23 cellular contexts compared by ENCODE assay signal in genomic region chr13:60788156-60788829, GRCh38.
DNase-seq lines count a peak whose midpoint lies in the region; ATAC-seq, FAIRE-seq and TF ChIP-seq lines count a peak whose summit lies in the region.
"Had no signal": no experiment of that assay in that cellular context is flagged by ENCODE, and none has a peak within 500 bp of the region (broad histone marks: within the 10 kb centered on the region; RNA-seq: fewer than 3 reads in every experiment).

No MANE protein-coding gene starts in this region.

- TF ChIP-seq CTCF in bronchial epithelial cell (IDR thresholded peaks at IDR 0.05; ENCODE audit: insufficient read depth, low read length, severe bottlenecking) (no peak), left ventricle myocardium inferior (IDR thresholded peaks at IDR 0.05; ENCODE audit: borderline replicate concordance) (no peak), WERI-Rb-1 (IDR thresholded peaks at IDR 0.05; ENCODE audit: low read depth, low read length) (no peak)

- WGBS in small intestine, 3 donors, result 67 to 88% (median 86%) methylated on average over 3 of the region's 3 CpGs

- FAIRE-seq in bronchial epithelial cell (lab: Jason Lieb, UNC) (no peak), small intestine (lab: Jason Lieb, UNC) (no peak)
- FAIRE-seq: frontal cortex had no signal

- H3K36me3 Mint-ChIP-seq in activated T-helper 17 cell treated with anti-CD3 and anti-CD28 coated beads, Interleukin-2, amount 50 U/mL, for 72 hours (ENCODE audit: low read depth), result no peaks in the 10 kb centered on the region
- no peaks in the 10 kb centered on the region for H3K36me3 Mint-ChIP-seq in natural killer cell treated with Interleukin-12 subunit alpha and Interleukin-12 subunit beta and Interleukin-15 and Interleukin-18, amount 100 ng/mL, for 72 hours
- H3K36me3 Mint-ChIP-seq: activated CD4-positive, alpha-beta memory T cell treated with anti-CD3 and anti-CD28 coated beads for 36 hours; activated naive CD4-positive, alpha-beta T cell treated with anti-CD3 and anti-CD28 coated beads, Interleukin-2, amount 10 ng/mL, durations not matched to agents 7 days and 5 days had no signal

- H3K27ac ChIP-seq in left ventricle myocardium inferior (replicated peaks) (no peak overlapping the region), small intestine (ENCODE audit: low read depth in 1 of 2, low read length in 1 of 2) (no peak overlapping the region), WERI-Rb-1 (no peak overlapping the region)
- H3K27ac ChIP-seq: ascending aorta, colonic mucosa, thyroid gland had no signal

- H3K9me3 ChIP-seq in left ventricle myocardium inferior (replicated peaks), result no peaks in the 10 kb centered on the region
- H3K9me3 ChIP-seq in small intestine (ENCODE audit: control insufficient read depth, low read depth), result no peaks in the 10 kb centered on the region
- no peaks in the 10 kb centered on the region for H3K9me3 ChIP-seq in WERI-Rb-1 (ENCODE audit: severe bottlenecking)
- H3K9me3 ChIP-seq: ascending aorta, colonic mucosa, thyroid gland had no signal

- H3K4me1 Mint-ChIP-seq in activated T-helper 17 cell treated with anti-CD3 and anti-CD28 coated beads, Interleukin-2, amount 50 U/mL, for 72 hours, result no peaks in the 10 kb centered on the region
- H3K4me1 Mint-ChIP-seq in natural killer cell treated with Interleukin-12 subunit alpha and Interleukin-12 subunit beta and Interleukin-15 and Interleukin-18, amount 100 ng/mL, for 72 hours (ENCODE audit: low read depth in 2 of 2), result no peaks in the 10 kb centered on the region
- H3K4me1 Mint-ChIP-seq: activated B cell treated with CpG ODN at 0.5 μM for 24 hours; activated naive CD4-positive, alpha-beta T cell treated with anti-CD3 and anti-CD28 coated beads, Interleukin-2, amount 10 ng/mL, durations not matched to agents 7 days and 5 days had no signal

- H3K4me1 ChIP-seq in left ventricle myocardium inferior (peaks cover 6% of the 10 kb centered on the region), small intestine (ENCODE audit: control insufficient read depth in 2 of 2, insufficient read depth in 1 of 2, low read depth in 1 of 2, low read length in 1 of 2) (no peaks in the 10 kb centered on the region)
- H3K4me1 ChIP-seq: colonic mucosa, thyroid gland had no signal

- H3K4me3 ChIP-seq in bronchial epithelial cell (ENCODE audit: low read depth, low read length) (no peak overlapping the region), left ventricle myocardium inferior (no peak overlapping the region), small intestine (ENCODE audit: low read depth in 1 of 2, low read length in 2 of 2) (no peak overlapping the region), WERI-Rb-1 (ENCODE audit: low read depth, low read length) (no peak overlapping the region)
- H3K4me3 ChIP-seq: ascending aorta, colonic mucosa, thyroid gland had no signal

- ATAC-seq in activated T-helper 17 cell treated with anti-CD3 and anti-CD28 coated beads, Interleukin-2, amount 50 U/mL, for 72 hours (replicated peaks), result no peak
- ATAC-seq in natural killer cell treated with Interleukin-12 subunit alpha and Interleukin-12 subunit beta and Interleukin-15 and Interleukin-18, amount 100 ng/mL, for 72 hours, result no peak
- ATAC-seq: HCT116 had no signal

- H3K27me3 ChIP-seq in bronchial epithelial cell (ENCODE audit: control insufficient read depth, insufficient read depth, low read length), result no peaks in the 10 kb centered on the region
- no peaks in the 10 kb centered on the region for H3K27me3 ChIP-seq in left ventricle myocardium inferior (ENCODE audit: low read depth)
- no peaks in the 10 kb centered on the region for H3K27me3 ChIP-seq in small intestine (ENCODE audit: control insufficient read depth in 2 of 2, insufficient read depth in 2 of 2, low read length in 2 of 2)
- no peaks in the 10 kb centered on the region for H3K27me3 ChIP-seq in WERI-Rb-1 (ENCODE audit: insufficient read depth, low read depth, severe bottlenecking)
- H3K27me3 ChIP-seq: ascending aorta, colonic mucosa, thyroid gland had no signal

- DNase-seq in NCI-H446 (lab: John Stamatoyannopoulos, UW) (peak; percentile 1 to 5), bronchial epithelial cell (ENCODE audit: low read depth) (peak; percentile 96), left ventricle myocardium inferior (peak; percentile 34), small intestine (peak; percentile 40), WERI-Rb-1 (no peak), NCI-H524 treated with DMSO at 0.1 percent for 48 hours (lab: John Stamatoyannopoulos, UW) (no peak)
- DNase-seq in natural killer cell treated with Interleukin-12 subunit alpha and Interleukin-12 subunit beta and Interleukin-15 and Interleukin-18, amount 100 ng/mL, for 72 hours (ENCODE audit: low spot score), result no peak
- DNase-seq: activated B cell treated with CpG ODN at 0.5 μM for 24 hours; activated CD4-positive, alpha-beta memory T cell treated with anti-CD3 and anti-CD28 coated beads for 36 hours; activated naive CD4-positive, alpha-beta T cell treated with anti-CD3 and anti-CD28 coated beads, Interleukin-2, amount 10 ng/mL, durations not matched to agents 7 days and 5 days; colonic mucosa; DMS79; KBM-7; NCI-H2029 treated with DMSO at 0.1 percent for 48 hours; NCI-H524; retina; SIG-M5; T-helper 2 cell; thyroid gland had no signal

- H3K4me3 Mint-ChIP-seq in activated T-helper 17 cell treated with anti-CD3 and anti-CD28 coated beads, Interleukin-2, amount 50 U/mL, for 72 hours, result no peak overlapping the region
- no peak overlapping the region for H3K4me3 Mint-ChIP-seq in natural killer cell treated with Interleukin-12 subunit alpha and Interleukin-12 subunit beta and Interleukin-15 and Interleukin-18, amount 100 ng/mL, for 72 hours
- H3K4me3 Mint-ChIP-seq: activated B cell treated with CpG ODN at 0.5 μM for 24 hours; activated CD4-positive, alpha-beta memory T cell treated with anti-CD3 and anti-CD28 coated beads for 36 hours; activated naive CD4-positive, alpha-beta T cell treated with anti-CD3 and anti-CD28 coated beads, Interleukin-2, amount 10 ng/mL, durations not matched to agents 7 days and 5 days had no signal

- peaks cover 4% of the 10 kb centered on the region for H3K9me3 Mint-ChIP-seq in activated T-helper 17 cell treated with anti-CD3 and anti-CD28 coated beads, Interleukin-2, amount 50 U/mL, for 72 hours
- peaks cover 7% of the 10 kb centered on the region for H3K9me3 Mint-ChIP-seq in natural killer cell treated with Interleukin-12 subunit alpha and Interleukin-12 subunit beta and Interleukin-15 and Interleukin-18, amount 100 ng/mL, for 72 hours
- H3K9me3 Mint-ChIP-seq: activated B cell treated with CpG ODN at 0.5 μM for 24 hours; activated CD4-positive, alpha-beta memory T cell treated with anti-CD3 and anti-CD28 coated beads for 36 hours; activated naive CD4-positive, alpha-beta T cell treated with anti-CD3 and anti-CD28 coated beads, Interleukin-2, amount 10 ng/mL, durations not matched to agents 7 days and 5 days had no signal

- intact Hi-C loops in left ventricle myocardium inferior (cut with micrococcal nuclease), result no loop called here

- H3K27me3 Mint-ChIP-seq in activated T-helper 17 cell treated with anti-CD3 and anti-CD28 coated beads, Interleukin-2, amount 50 U/mL, for 72 hours, result no peaks in the 10 kb centered on the region
- H3K27me3 Mint-ChIP-seq in natural killer cell treated with Interleukin-12 subunit alpha and Interleukin-12 subunit beta and Interleukin-15 and Interleukin-18, amount 100 ng/mL, for 72 hours, result no peaks in the 10 kb centered on the region
- H3K27me3 Mint-ChIP-seq: activated B cell treated with CpG ODN at 0.5 μM for 24 hours; activated CD4-positive, alpha-beta memory T cell treated with anti-CD3 and anti-CD28 coated beads for 36 hours; activated naive CD4-positive, alpha-beta T cell treated with anti-CD3 and anti-CD28 coated beads, Interleukin-2, amount 10 ng/mL, durations not matched to agents 7 days and 5 days had no signal

- H3K27ac Mint-ChIP-seq in activated T-helper 17 cell treated with anti-CD3 and anti-CD28 coated beads, Interleukin-2, amount 50 U/mL, for 72 hours, result no peak overlapping the region
- no peak overlapping the region for H3K27ac Mint-ChIP-seq in natural killer cell treated with Interleukin-12 subunit alpha and Interleukin-12 subunit beta and Interleukin-15 and Interleukin-18, amount 100 ng/mL, for 72 hours
- H3K27ac Mint-ChIP-seq: activated B cell treated with CpG ODN at 0.5 μM for 24 hours; activated CD4-positive, alpha-beta memory T cell treated with anti-CD3 and anti-CD28 coated beads for 36 hours; activated naive CD4-positive, alpha-beta T cell treated with anti-CD3 and anti-CD28 coated beads, Interleukin-2, amount 10 ng/mL, durations not matched to agents 7 days and 5 days had no signal

- no peaks in the 10 kb centered on the region for H3K36me3 ChIP-seq in bronchial epithelial cell (ENCODE audit: control insufficient read depth, insufficient read depth, low read length)
- no peaks in the 10 kb centered on the region for H3K36me3 ChIP-seq in left ventricle myocardium inferior
- H3K36me3 ChIP-seq in small intestine (ENCODE audit: control insufficient read depth in 2 of 2, insufficient read depth in 2 of 2, low read length in 2 of 2), result no peaks in the 10 kb centered on the region
- H3K36me3 ChIP-seq in WERI-Rb-1, result no peaks in the 10 kb centered on the region
- H3K36me3 ChIP-seq: ascending aorta, colonic mucosa, thyroid gland had no signal

Comparison
In these comparisons a context has a peak if more than half of its experiments do, and no peak if none do; other contexts are left out.
1. DNase-seq: peak in NCI-H446 (2 of 2), bronchial epithelial cell (single experiment), left ventricle myocardium inferior (single experiment) and small intestine (single experiment); none in WERI-Rb-1 (single experiment), NCI-H524 treated with DMSO at 0.1 percent for 48 hours (single experiment) and natural killer cell treated with Interleukin-12 subunit alpha and Interleukin-12 subunit beta and Interleukin-15 and Interleukin-18, amount 100 ng/mL, for 72 hours (single experiment).